Comparison of ENCODE assay signal across 8 cellular contexts in the genomic region with DNA sequence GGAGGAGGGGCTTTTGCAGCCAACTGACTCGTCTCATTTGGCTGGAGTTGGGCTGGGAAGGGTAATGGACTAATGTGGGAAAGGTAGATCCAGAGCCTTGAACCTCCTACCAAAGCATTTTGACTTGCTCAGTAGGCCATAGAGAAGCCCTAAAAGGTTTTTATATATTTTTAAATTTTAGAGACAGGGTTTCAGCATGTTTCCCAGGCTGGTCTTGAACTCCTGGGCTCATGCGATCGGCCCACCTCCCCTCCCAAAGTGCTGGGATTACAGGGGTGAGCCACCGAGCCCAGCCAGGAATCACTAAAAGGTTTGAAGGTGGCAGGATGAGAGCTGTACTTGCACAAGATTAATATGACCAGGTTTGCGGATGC. TPM values are rescaled to one million over a fixed set of nuclear protein-coding genes. Genes with fewer than 3 reads are reported as not detected.
A peak's percentile ranks its signal among the peaks of the same experiment; 100 is the strongest.
DNase-seq lines count a peak whose midpoint lies in the region; ATAC-seq and TF ChIP-seq lines count a peak whose summit lies in the region.
"Had no signal": no experiment of that assay in that cellular context is flagged by ENCODE, and none has a peak within 500 bp of the region (broad histone marks: within the 10 kb centered on the region; RNA-seq: fewer than 3 reads in every experiment).

No MANE protein-coding gene starts in this region.

- peaks cover 0 to 14% (median 0%) of the 10 kb centered on the region in 3 donors for H3K27me3 Mint-ChIP-seq in CD14-positive monocyte (ENCODE audit: low read depth in 3 of 3)
- H3K27me3 Mint-ChIP-seq in activated CD8-positive, alpha-beta T cell treated with anti-CD3 and anti-CD28 coated beads, Interleukin-2, amount 10 ng/mL, durations not matched to agents 7 days and 5 days (ENCODE audit: low read depth) = no peaks in the 10 kb centered on the region
- no peaks in the 10 kb centered on the region for H3K27me3 Mint-ChIP-seq in natural killer cell treated with Interleukin-12 subunit alpha and Interleukin-12 subunit beta and Interleukin-15 and Interleukin-18, amount 100 ng/mL, for 72 hours
- H3K27me3 Mint-ChIP-seq: activated naive CD8-positive, alpha-beta T cell had no signal

- H3K9ac ChIP-seq in GM23248 = no peak overlapping the region

- no peak for TF ChIP-seq CTCF in CD14-positive monocyte (IDR thresholded peaks at IDR 0.05)

- no peak overlapping the region for H3K27ac ChIP-seq in GM23248

- no peaks in the 10 kb centered on the region for H3K36me3 ChIP-seq in GM23248 (ENCODE audit: low read depth)

- peaks cover 4% of the 10 kb centered on the region for H3K4me1 ChIP-seq in GM23248 (ENCODE audit: insufficient read depth)

- H3K4me1 Mint-ChIP-seq in CD14-positive monocyte = peaks cover 35% of the 10 kb centered on the region
- peaks cover 37% of the 10 kb centered on the region for H3K4me1 Mint-ChIP-seq in activated CD8-positive, alpha-beta T cell treated with anti-CD3 and anti-CD28 coated beads, Interleukin-2, amount 10 ng/mL, durations not matched to agents 7 days and 5 days (ENCODE audit: low read depth)
- H3K4me1 Mint-ChIP-seq in natural killer cell treated with Interleukin-12 subunit alpha and Interleukin-12 subunit beta and Interleukin-15 and Interleukin-18, amount 100 ng/mL, for 72 hours (ENCODE audit: low read depth in 2 of 2) = peaks cover 23 to 28% of the 10 kb centered on the region in 2 donors

- H3K9me2 ChIP-seq in GM23248 (ENCODE audit: insufficient read depth) = no peaks in the 10 kb centered on the region

- peaks cover 12% of the 10 kb centered on the region for H3K79me2 ChIP-seq in GM23248 (ENCODE audit: insufficient read depth)

- in situ Hi-C loops in GM23248 (cut with MboI) = loop anchor here (10.0 kb wide), 2 partner anchors 250 to 310 kb away; no protein-coding TSS in a partner anchor

- WGBS in GM23248 (ENCODE audit: low coverage in 1 of 2, low lambda C conversion rate in 2 of 2, missing lambda C conversion rate in 2 of 2), 2 experiments = 72 to 77% methylated on average over 5 of the region's 5 CpGs

- no peaks in the 10 kb centered on the region for H3K27me3 ChIP-seq in GM23248 (replicated peaks; ENCODE audit: insufficient read depth)

- H3F3A ChIP-seq in GM23248 (ENCODE audit: insufficient read depth) = peaks cover 20% of the 10 kb centered on the region

- no peaks in the 10 kb centered on the region for H3K9me3 ChIP-seq in GM23248 (ENCODE audit: low read depth)

- H3K9me3 Mint-ChIP-seq in CD14-positive monocyte = peaks cover 0 to 5% (median 0%) of the 10 kb centered on the region in 7 donors
- no peaks in the 10 kb centered on the region for H3K9me3 Mint-ChIP-seq in activated CD8-positive, alpha-beta T cell treated with anti-CD3 and anti-CD28 coated beads, Interleukin-2, amount 10 ng/mL, durations not matched to agents 7 days and 5 days (ENCODE audit: insufficient read depth)
- no peaks in the 10 kb centered on the region for H3K9me3 Mint-ChIP-seq in natural killer cell treated with Interleukin-12 subunit alpha and Interleukin-12 subunit beta and Interleukin-15 and Interleukin-18, amount 100 ng/mL, for 72 hours

- H3K4me3 Mint-ChIP-seq in CD14-positive monocyte = peak overlapping the region; percentile 59 to 67
- H3K4me3 Mint-ChIP-seq in activated CD8-positive, alpha-beta T cell treated with anti-CD3 and anti-CD28 coated beads, Interleukin-2, amount 10 ng/mL, durations not matched to agents 7 days and 5 days = peak overlapping the region; percentile 35
- H3K4me3 Mint-ChIP-seq in natural killer cell treated with Interleukin-12 subunit alpha and Interleukin-12 subunit beta and Interleukin-15 and Interleukin-18, amount 100 ng/mL, for 72 hours = peak overlapping the region; percentile 58

- no peaks in the 10 kb centered on the region for H3K36me3 Mint-ChIP-seq in CD14-positive monocyte
- peaks cover 11% of the 10 kb centered on the region for H3K36me3 Mint-ChIP-seq in activated CD8-positive, alpha-beta T cell treated with anti-CD3 and anti-CD28 coated beads, Interleukin-2, amount 10 ng/mL, durations not matched to agents 7 days and 5 days (ENCODE audit: low read depth)
- peaks cover 7% of the 10 kb centered on the region for H3K36me3 Mint-ChIP-seq in natural killer cell treated with Interleukin-12 subunit alpha and Interleukin-12 subunit beta and Interleukin-15 and Interleukin-18, amount 100 ng/mL, for 72 hours
- H3K36me3 Mint-ChIP-seq: activated naive CD8-positive, alpha-beta T cell had no signal

- ATAC-seq in activated CD8-positive, alpha-beta T cell treated with anti-CD3 and anti-CD28 coated beads, Interleukin-2, amount 10 ng/mL, durations not matched to agents 7 days and 5 days = no peak
- no peak for ATAC-seq in natural killer cell treated with Interleukin-12 subunit alpha and Interleukin-12 subunit beta and Interleukin-15 and Interleukin-18, amount 100 ng/mL, for 72 hours
- ATAC-seq in HG02678 (IDR thresholded peaks at IDR 0.05; ENCODE audit: unreplicated experiment) (no peak), GM21515 (IDR thresholded peaks at IDR 0.05; ENCODE audit: unreplicated experiment) (no peak), HG03108 (IDR thresholded peaks at IDR 0.05; ENCODE audit: unreplicated experiment) (no peak)

- CTCF ChIA-PET in activated CD8-positive, alpha-beta T cell treated with anti-CD3 and anti-CD28 coated beads, Interleukin-2, amount 10 ng/mL, durations not matched to agents 7 days and 5 days (lab: Charles Lee) = interaction anchor here (0.7 to 13.5 kb wide), 46 partner anchors 12 to 584 kb away, joined by 3 to 365 read pairs (median 4); a partner anchor contains a TSS

- H4K20me1 ChIP-seq in GM23248 (ENCODE audit: insufficient read depth) = no peaks in the 10 kb centered on the region

- 0 out of 2 replicates have a peak overlapping the region, but pooled peaks have one; percentile 56 for H2AFZ ChIP-seq in GM23248

- H3K4me2 ChIP-seq in GM23248 (ENCODE audit: unreplicated experiment) = no peak overlapping the region

- intact Hi-C loops in CD14-positive monocyte (cut with micrococcal nuclease) = loop anchor here (5.0 to 10.0 kb wide), 2 partner anchors 57 to 100 kb away; no protein-coding TSS in a partner anchor

- H3K27ac Mint-ChIP-seq in CD14-positive monocyte = peak overlapping the region in 2 of 7 donors; percentile 75 to 82
- H3K27ac Mint-ChIP-seq in activated CD8-positive, alpha-beta T cell treated with anti-CD3 and anti-CD28 coated beads, Interleukin-2, amount 10 ng/mL, durations not matched to agents 7 days and 5 days = no peak overlapping the region
- peak overlapping the region; percentile 50 to 81 for H3K27ac Mint-ChIP-seq in natural killer cell treated with Interleukin-12 subunit alpha and Interleukin-12 subunit beta and Interleukin-15 and Interleukin-18, amount 100 ng/mL, for 72 hours

- H3K4me3 ChIP-seq in GM23248 = no peak overlapping the region

- POLR2A ChIA-PET in activated CD8-positive, alpha-beta T cell treated with anti-CD3 and anti-CD28 coated beads, Interleukin-2, amount 10 ng/mL, durations not matched to agents 7 days and 5 days (lab: Charles Lee) = interaction anchor here (0.6 to 8.2 kb wide), 8 partner anchors 8 to 342 kb away, joined by 3 to 135 read pairs (median 4); no protein-coding TSS in a partner anchor

- DNase-seq in CD14-positive monocyte (ENCODE audit: low spot score) (no peak), GM23248 (no peak)
- no peak for DNase-seq in activated CD8-positive, alpha-beta T cell treated with anti-CD3 and anti-CD28 coated beads, Interleukin-2, amount 10 ng/mL, durations not matched to agents 7 days and 5 days
- DNase-seq in natural killer cell treated with Interleukin-12 subunit alpha and Interleukin-12 subunit beta and Interleukin-15 and Interleukin-18, amount 100 ng/mL, for 72 hours (ENCODE audit: low spot score) = no peak

RNA-seq across cellular contexts. Expression of a gene that starts 2.0 kb away (rescaled TPM):
- polyA plus RNA-seq in CD14-positive monocyte (10 to 100 TPM; 21.7 to 31.0 TPM), GM23248 (2016; fragmentation: Nextera tagmentation; extraction: Ambion mirVana) (7.3 and 7.4 TPM in 2 replicates)
- 5.8 and 9.2 TPM in 2 replicates for total RNA-seq in GM23248 (2014; rRNA removed; shearing (Covaris generic))
- total RNA-seq in activated CD8-positive, alpha-beta T cell treated with anti-CD3 and anti-CD28 coated beads, Interleukin-2, amount 10 ng/mL, durations not matched to agents 7 days and 5 days = 10 to 100 TPM; 74.0 to 76.5 TPM
- total RNA-seq in natural killer cell treated with Interleukin-12 subunit alpha and Interleukin-12 subunit beta and Interleukin-15 and Interleukin-18, amount 100 ng/mL, for 72 hours = 10 to 100 TPM; 73.9 to 81.9 TPM

RNA-seq across cellular contexts. Expression of a gene that starts 8.7 kb away (rescaled TPM):
- 10 to 100 TPM; 17.8 to 30.7 TPM for polyA plus RNA-seq in CD14-positive monocyte
- total RNA-seq in GM23248 (2014; rRNA removed; shearing (Covaris generic)) = 31.9 and 44.3 TPM in 2 replicates
- 85.3 and 87.9 TPM in 2 replicates for polyA plus RNA-seq in GM23248 (2016; fragmentation: Nextera tagmentation; extraction: Ambion mirVana)
- 10 to 100 TPM; 49.4 to 53.9 TPM for total RNA-seq in activated CD8-positive, alpha-beta T cell treated with anti-CD3 and anti-CD28 coated beads, Interleukin-2, amount 10 ng/mL, durations not matched to agents 7 days and 5 days
- 10 to 100 TPM; 87.3 to 90.5 TPM for total RNA-seq in natural killer cell treated with Interleukin-12 subunit alpha and Interleukin-12 subunit beta and Interleukin-15 and Interleukin-18, amount 100 ng/mL, for 72 hours
